10 cellular contexts compared by ENCODE assay signal in genomic region chr12:44834996-44835395, GRCh38. TPM values are rescaled to one million over a fixed set of nuclear protein-coding genes. Genes with fewer than 3 reads are reported as not detected.
DNase-seq lines count a peak whose midpoint lies in the region; ATAC-seq, FAIRE-seq and TF ChIP-seq lines count a peak whose summit lies in the region.
"Not testable (repeated sequence)": the region's sequence is repeated elsewhere in the genome, so short reads cannot be mapped to it uniquely, and the experiment has no call there.
"Had no signal": no experiment of that assay in that cellular context is flagged by ENCODE, and none has a peak within 500 bp of the region (broad histone marks: within the 10 kb centered on the region; RNA-seq: fewer than 3 reads in every experiment).

No MANE protein-coding gene starts in this region.

- 0% methylated on average over 6 of the region's 7 CpGs for WGBS in K562 (ENCODE audit: insufficient coverage, low coverage, missing lambda C conversion rate)

- peaks cover 15 to 36% (median 23%) of the 10 kb centered on the region in 10 experiments; a peak in 19 of 20 replicates for H3K4me1 ChIP-seq in BLaER1 treated with 17β-estradiol and CSF1 and Interleukin-3, amounts not matched to agents 10 nM and 100 nM
- H3K4me1 ChIP-seq in K562 (replicated peaks in 1 of 2; ENCODE audit: control insufficient read depth in 2 of 2, insufficient read depth in 2 of 2, low read length in 2 of 2), result not testable (repeated sequence)
- peaks cover 6 to 19% of the 10 kb centered on the region in 2 donors for H3K4me1 ChIP-seq in mucosa of rectum (ENCODE audit: control insufficient read depth in 2 of 2, insufficient read depth in 2 of 2, low read length in 2 of 2)

- H3K4me3 ChIP-seq in BLaER1 treated with 17β-estradiol and CSF1 and Interleukin-3, amounts not matched to agents 10 nM and 100 nM, result peak overlapping the region in 2 of 10 experiments; percentile 23 to 49; a peak in 3 of 20 replicates
- not testable (repeated sequence) for H3K4me3 ChIP-seq in K562; epithelial cell of esophagus (ENCODE audit: low read length)
- H3K4me3 ChIP-seq in mucosa of rectum (ENCODE audit: low read length in 2 of 2), result peak overlapping the region in 1 of 2 donors; percentile 17

- not testable (repeated sequence) for H4K20me1 ChIP-seq in BLaER1 treated with 17β-estradiol and CSF1 and Interleukin-3, amounts not matched to agents 10 nM and 100 nM; K562 (replicated peaks; ENCODE audit: control insufficient read depth, insufficient read depth, low read length)

- not testable (repeated sequence) for TF ChIP-seq POLR2A in K562 (conservative IDR thresholded peaks at IDR 0.05)

- H3K36me3 Mint-ChIP-seq in activated CD8-positive, alpha-beta T cell treated with anti-CD3 and anti-CD28 coated beads for 36 hours (ENCODE audit: low read depth), result peaks cover 23% of the 10 kb centered on the region
- H3K36me3 Mint-ChIP-seq in activated naive CD4-positive, alpha-beta T cell treated with anti-CD3 and anti-CD28 coated beads for 36 hours (ENCODE audit: low read depth); stimulated activated naive CD8-positive, alpha-beta T cell treated with anti-CD3 and anti-CD28 coated beads, Interleukin-15, Interleukin-2, amounts not matched to agents 100 ng/mL and 50 ng/mL, for 24 hours (ENCODE audit: low read depth): not testable (repeated sequence)

- intact Hi-C loops in activated CD8-positive, alpha-beta T cell treated with anti-CD3 and anti-CD28 coated beads for 36 hours (cut with micrococcal nuclease), result loop anchor here (5.0 kb wide), 1 partner anchor 37 kb away; no protein-coding TSS in a partner anchor
- intact Hi-C loops in activated naive CD4-positive, alpha-beta T cell treated with anti-CD3 and anti-CD28 coated beads for 36 hours (cut with micrococcal nuclease); K562 (cut with micrococcal nuclease): not testable (repeated sequence)

- not testable (repeated sequence) for H3K9me1 ChIP-seq in K562 (ENCODE audit: control insufficient read depth, insufficient read depth, low read length)

- H3K9me3 ChIP-seq in BLaER1 treated with 17β-estradiol and CSF1 and Interleukin-3, amounts not matched to agents 10 nM and 100 nM (replicated peaks in 1 of 11); K562 (replicated peaks; ENCODE audit: control insufficient read depth, insufficient read depth, low read depth, low read length); mucosa of rectum (ENCODE audit: control insufficient read depth in 2 of 2, low read length in 2 of 2): not testable (repeated sequence)

- H3K9me3 Mint-ChIP-seq in activated CD8-positive, alpha-beta T cell treated with anti-CD3 and anti-CD28 coated beads for 36 hours; activated naive CD4-positive, alpha-beta T cell treated with anti-CD3 and anti-CD28 coated beads for 36 hours; stimulated activated naive CD8-positive, alpha-beta T cell treated with anti-CD3 and anti-CD28 coated beads, Interleukin-15, Interleukin-2, amounts not matched to agents 100 ng/mL and 50 ng/mL, for 24 hours: not testable (repeated sequence)

- peak overlapping the region; percentile 63 for H3K4me3 Mint-ChIP-seq in activated CD8-positive, alpha-beta T cell treated with anti-CD3 and anti-CD28 coated beads for 36 hours
- H3K4me3 Mint-ChIP-seq in activated naive CD4-positive, alpha-beta T cell treated with anti-CD3 and anti-CD28 coated beads for 36 hours, result peak overlapping the region; percentile 45
- peak overlapping the region; percentile 65 for H3K4me3 Mint-ChIP-seq in stimulated activated naive CD8-positive, alpha-beta T cell treated with anti-CD3 and anti-CD28 coated beads, Interleukin-15, Interleukin-2, amounts not matched to agents 100 ng/mL and 50 ng/mL, for 24 hours

- peak overlapping the region in 3 of 11 experiments; percentile 24 to 58 (median 37); a peak in 5 of 22 replicates for H3K9ac ChIP-seq in BLaER1 treated with 17β-estradiol and CSF1 and Interleukin-3, amounts not matched to agents 10 nM and 100 nM
- not testable (repeated sequence) for H3K9ac ChIP-seq in K562 (ENCODE audit: insufficient read depth in 1 of 2, low read depth in 2 of 2, low read length in 2 of 2); mucosa of rectum (ENCODE audit: low read depth in 1 of 2, low read length in 2 of 2)

- peak overlapping the region; percentile 47 to 93 (median 76) for H3K4me2 ChIP-seq in BLaER1 treated with 17β-estradiol and CSF1 and Interleukin-3, amounts not matched to agents 10 nM and 100 nM
- not testable (repeated sequence) for H3K4me2 ChIP-seq in K562 (ENCODE audit: insufficient read depth, low read length)

- TF ChIP-seq EP300 in K562 (IDR thresholded peaks at IDR 0.05; ENCODE audit: low read length), result not testable (repeated sequence)

- not testable (repeated sequence) for BruUV-seq in K562 (replicated peaks; lab: Mats Ljungman, UMichigan)

- CTCF ChIA-PET in activated CD8-positive, alpha-beta T cell treated with anti-CD3 and anti-CD28 coated beads for 36 hours (lab: Charles Lee), result interaction anchor here (1.1 to 4.1 kb wide), 3 partner anchors 13 to 40 kb away, joined by 3 to 18 read pairs (median 3); partner anchors contain the start of gene NELL2
- CTCF ChIA-PET in activated naive CD4-positive, alpha-beta T cell treated with anti-CD3 and anti-CD28 coated beads for 36 hours (lab: Charles Lee), result interaction anchor here (1.0 kb wide), 1 partner anchor 23 kb away, joined by 3 read pairs; no protein-coding TSS in a partner anchor
- CTCF ChIA-PET in K562 (lab: Yijun Ruan, JAX; ENCODE audit: low intra/inter-chr PET ratio), result not testable (repeated sequence)

- peak; percentile 26 for ATAC-seq in activated CD8-positive, alpha-beta T cell treated with anti-CD3 and anti-CD28 coated beads for 36 hours
- ATAC-seq in K562, result peak; percentile 70

- FAIRE-seq in K562 (lab: Jason Lieb, UNC), result not testable (repeated sequence)

- H3K27ac ChIP-seq in BLaER1 treated with 17β-estradiol and CSF1 and Interleukin-3, amounts not matched to agents 10 nM and 100 nM, result peak overlapping the region in 3 of 11 experiments; percentile 17 to 32 (median 19); a peak in 5 of 22 replicates
- not testable (repeated sequence) for H3K27ac ChIP-seq in K562 (ENCODE audit: extremely low read depth, low read depth, low read length)
- H3K27ac ChIP-seq in mucosa of rectum (ENCODE audit: low read depth in 2 of 2, low read length in 2 of 2), result peak overlapping the region; percentile 44 to 57

- in situ Hi-C loops in K562 (cut with MboI), result not testable (repeated sequence)

- not testable (repeated sequence) for H3K79me2 ChIP-seq in K562 (ENCODE audit: control insufficient read depth, insufficient read depth, low read length)

- H3K27ac Mint-ChIP-seq in activated CD8-positive, alpha-beta T cell treated with anti-CD3 and anti-CD28 coated beads for 36 hours, result peak overlapping the region; percentile 95
- H3K27ac Mint-ChIP-seq in activated naive CD4-positive, alpha-beta T cell treated with anti-CD3 and anti-CD28 coated beads for 36 hours, result peak overlapping the region; percentile 96
- H3K27ac Mint-ChIP-seq in stimulated activated naive CD8-positive, alpha-beta T cell treated with anti-CD3 and anti-CD28 coated beads, Interleukin-15, Interleukin-2, amounts not matched to agents 100 ng/mL and 50 ng/mL, for 24 hours, result peak overlapping the region; percentile 93

- peak; percentile 23 for DNase-seq in SW480 (ENCODE audit: low spot score)
- not testable (repeated sequence) for DNase-seq in activated CD8-positive, alpha-beta T cell treated with anti-CD3 and anti-CD28 coated beads for 36 hours; activated naive CD4-positive, alpha-beta T cell treated with anti-CD3 and anti-CD28 coated beads for 36 hours
- peak in 1 of 4 experiments; percentile 8 for DNase-seq in K562 (ENCODE audit: extremely low read depth in 1 of 4, low spot score in 3 of 4)
- peak; percentile 21 for DNase-seq in epithelial cell of esophagus (ENCODE audit: low read depth)

- not testable (repeated sequence) for H3K36me3 ChIP-seq in BLaER1 treated with 17β-estradiol and CSF1 and Interleukin-3, amounts not matched to agents 10 nM and 100 nM; K562 (ENCODE audit: control insufficient read depth, insufficient read depth, low read length); mucosa of rectum (ENCODE audit: control insufficient read depth in 2 of 2, insufficient read depth in 2 of 2, low read length in 2 of 2)

- not testable (repeated sequence) for H3K27me3 Mint-ChIP-seq in activated CD8-positive, alpha-beta T cell treated with anti-CD3 and anti-CD28 coated beads for 36 hours; activated naive CD4-positive, alpha-beta T cell treated with anti-CD3 and anti-CD28 coated beads for 36 hours (ENCODE audit: low read depth); stimulated activated naive CD8-positive, alpha-beta T cell treated with anti-CD3 and anti-CD28 coated beads, Interleukin-15, Interleukin-2, amounts not matched to agents 100 ng/mL and 50 ng/mL, for 24 hours

- H3K27me3 ChIP-seq in BLaER1 treated with 17β-estradiol and CSF1 and Interleukin-3, amounts not matched to agents 10 nM and 100 nM; K562 (ENCODE audit: control insufficient read depth in 2 of 2, insufficient read depth in 2 of 2, low read length in 2 of 2); mucosa of rectum (ENCODE audit: control insufficient read depth in 2 of 2, insufficient read depth in 2 of 2, low read length in 2 of 2): not testable (repeated sequence)

- TF ChIP-seq CTCF in activated CD8-positive, alpha-beta T cell treated with anti-CD3 and anti-CD28 coated beads for 36 hours (IDR thresholded peaks at IDR 0.05); K562 (IDR thresholded peaks at IDR 0.05 in 2 of 3, conservative IDR thresholded peaks at IDR 0.05 in 1 of 3; ENCODE audit: insufficient read depth in 2 of 3, low read depth in 1 of 3, low read length in 3 of 3); epithelial cell of esophagus (IDR thresholded peaks at IDR 0.05; ENCODE audit: insufficient read depth, low read depth, low read length, missing control alignments): not testable (repeated sequence)

- POLR2A ChIA-PET in activated CD8-positive, alpha-beta T cell treated with anti-CD3 and anti-CD28 coated beads for 36 hours (lab: Charles Lee), result interaction anchor here (1.4 to 3.0 kb wide), 3 partner anchors 13 to 41 kb away, joined by 7 to 23 read pairs (median 8); partner anchors contain the start of gene NELL2
- POLR2A ChIA-PET in K562 (lab: Yijun Ruan, JAX), result not testable (repeated sequence)

- peaks cover 96% of the 10 kb centered on the region for H3K4me1 Mint-ChIP-seq in activated CD8-positive, alpha-beta T cell treated with anti-CD3 and anti-CD28 coated beads for 36 hours (ENCODE audit: low read depth)
- H3K4me1 Mint-ChIP-seq in activated naive CD4-positive, alpha-beta T cell treated with anti-CD3 and anti-CD28 coated beads for 36 hours (ENCODE audit: low read depth), result peaks cover 88% of the 10 kb centered on the region
- H3K4me1 Mint-ChIP-seq in stimulated activated naive CD8-positive, alpha-beta T cell treated with anti-CD3 and anti-CD28 coated beads, Interleukin-15, Interleukin-2, amounts not matched to agents 100 ng/mL and 50 ng/mL, for 24 hours (ENCODE audit: low read depth), result peaks cover 99% of the 10 kb centered on the region

- not testable (repeated sequence) for TF ChIP-seq RAD21 in K562 (CRISPR knock-in tag; conservative IDR thresholded peaks at IDR 0.05 in 1 of 2, IDR thresholded peaks at IDR 0.05 in 1 of 2)

- H2AFZ ChIP-seq in K562 (ENCODE audit: low read depth, low read length), result not testable (repeated sequence)

RNA-seq across cellular contexts. Expression of gene NELL2, which starts 41.1 kb away (rescaled TPM):
- total RNA-seq in activated CD8-positive, alpha-beta T cell treated with anti-CD3 and anti-CD28 coated beads for 36 hours, result 100 to 1,000 TPM in 1 of 2 experiments, 10 to 100 TPM in 1; 99.7 to 106 TPM
- 10 to 100 TPM; 61.9 to 72.2 TPM for total RNA-seq in activated naive CD4-positive, alpha-beta T cell treated with anti-CD3 and anti-CD28 coated beads for 36 hours
- 3.8 and 4.3 TPM in 2 replicates for total RNA-seq in K562 (2011; cell fraction: chromatin; rRNA removed; ENCODE audit: low replicate concordance)
- total RNA-seq in K562 (2011; cell fraction: nucleolus; rRNA removed), result 0.66 and 2.7 TPM in 2 replicates
- total RNA-seq in K562 (2011; cell fraction: nucleoplasm; rRNA removed), result 2.1 and 3.7 TPM in 2 replicates
- total RNA-seq in K562 (2014; rRNA removed) (0.20 and 0.36 TPM in 2 replicates), K562 (2014; rRNA removed; fragmentation: Illumina TruSeq; extraction: Trizol) (0.58 and 0.80 TPM in 2 replicates), K562 (2015; rRNA removed; fragmentation: Illumina TruSeq; extraction: Trizol) (0.30 and 1.1 TPM in 2 replicates), K562 (2021) (0.47 and 0.53 TPM in 2 replicates)
- polyA plus RNA-seq in K562 (2011; rRNA removed) (0.27 and 0.82 TPM in 2 replicates), K562 (2014; fragmentation: Illumina TruSeq; extraction: Trizol) (0.19 and 0.71 TPM in 2 replicates), K562 (2014; fragmentation: Nextera tagmentation; extraction: Ambion mirVana) (under 1 TPM; 0.32 to 0.38 TPM), K562 (2014; rRNA removed) (0.45 and 1.6 TPM in 2 replicates)
- 0.07 and 0.44 TPM in 2 replicates for polyA plus RNA-seq in K562 (2011; cell fraction: cytosol; rRNA removed)
- polyA plus RNA-seq in K562 (2011; cell fraction: nucleus; rRNA removed), result 0.84 TPM in 1 of 2 replicates, not detected in the other
- polyA plus RNA-seq in K562 (2012), result 0.42 and 1.6 TPM in 2 replicates
- 0.48 and 1.1 TPM in 2 replicates for polyA minus RNA-seq in K562 (2011; rRNA and poly(A)+ RNA removed)
- polyA minus RNA-seq in K562 (2011; cell fraction: cytosol; rRNA and poly(A)+ RNA removed), result not detected in 2 replicates
- 0.81 TPM in 1 of 2 replicates, not detected in the other for polyA minus RNA-seq in K562 (2011; cell fraction: nucleus; rRNA and poly(A)+ RNA removed)
- total RNA-seq: GM23248, MCF 10A had no signal
- polyA plus RNA-seq: GM23248 had no signal

Comparison
In these comparisons a context has a peak if more than half of its experiments do, and no peak if none do; other contexts are left out.
1. RNA of gene NELL2, which starts 41.1 kb away (total RNA-seq): 99.7 to 106 TPM in activated CD8-positive, alpha-beta T cell treated with anti-CD3 and anti-CD28 coated beads for 36 hours and 61.9 to 72.2 TPM in activated naive CD4-positive, alpha-beta T cell treated with anti-CD3 and anti-CD28 coated beads for 36 hours; 0.20 to 4.3 TPM in K562; every median in the first group is over 10 times any median in the second.
2. Peak in every context shown above with its lines, with median percentiles within 50 percentile points of each other: H3K27ac Mint-ChIP-seq and H3K4me3 Mint-ChIP-seq.